1 cellular context compared by ENCODE assay signal in the genomic region with DNA sequence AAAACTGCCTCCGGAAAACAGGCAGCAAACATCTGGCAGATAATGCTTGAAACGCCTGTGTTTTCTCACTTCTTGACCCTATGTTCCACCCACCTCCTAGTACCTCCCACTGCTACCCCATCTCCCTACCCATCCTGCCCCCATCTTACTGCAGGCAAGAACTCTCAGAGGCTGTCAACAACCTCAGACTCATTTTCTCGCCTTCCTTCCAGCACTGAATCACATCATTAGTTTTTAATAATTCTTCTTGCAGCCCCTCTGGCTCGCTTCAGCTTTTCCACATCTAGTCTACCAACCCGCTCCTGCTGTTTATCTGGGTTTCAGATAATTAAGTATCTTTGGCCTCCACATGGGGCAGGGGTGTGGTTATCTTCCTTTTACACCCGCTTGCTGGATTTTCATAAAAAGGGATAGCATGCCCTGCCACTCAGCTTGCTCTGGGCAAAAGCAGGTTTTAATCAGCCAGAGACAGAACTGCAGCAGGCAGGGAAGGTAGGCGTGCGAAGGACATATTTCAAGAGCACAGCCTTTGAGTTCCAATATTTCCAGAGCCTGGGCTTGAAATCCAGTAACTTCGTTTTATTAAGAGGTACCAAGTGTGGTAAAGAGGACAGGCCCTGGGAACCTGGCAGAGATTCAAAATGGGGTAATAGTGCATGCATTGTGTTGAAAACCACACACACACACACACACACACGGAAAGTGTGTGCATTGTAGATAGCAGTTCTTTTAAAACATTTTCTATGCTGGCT.
TF ChIP-seq lines count a peak whose summit lies in the region.

No MANE protein-coding gene starts in this region.

TF ChIP-seq in K562, 482 proteins besides CTCF, POLR2A, EP300 and RAD21 (continued from another document):
- TF ChIP-seq, protein P1, sequence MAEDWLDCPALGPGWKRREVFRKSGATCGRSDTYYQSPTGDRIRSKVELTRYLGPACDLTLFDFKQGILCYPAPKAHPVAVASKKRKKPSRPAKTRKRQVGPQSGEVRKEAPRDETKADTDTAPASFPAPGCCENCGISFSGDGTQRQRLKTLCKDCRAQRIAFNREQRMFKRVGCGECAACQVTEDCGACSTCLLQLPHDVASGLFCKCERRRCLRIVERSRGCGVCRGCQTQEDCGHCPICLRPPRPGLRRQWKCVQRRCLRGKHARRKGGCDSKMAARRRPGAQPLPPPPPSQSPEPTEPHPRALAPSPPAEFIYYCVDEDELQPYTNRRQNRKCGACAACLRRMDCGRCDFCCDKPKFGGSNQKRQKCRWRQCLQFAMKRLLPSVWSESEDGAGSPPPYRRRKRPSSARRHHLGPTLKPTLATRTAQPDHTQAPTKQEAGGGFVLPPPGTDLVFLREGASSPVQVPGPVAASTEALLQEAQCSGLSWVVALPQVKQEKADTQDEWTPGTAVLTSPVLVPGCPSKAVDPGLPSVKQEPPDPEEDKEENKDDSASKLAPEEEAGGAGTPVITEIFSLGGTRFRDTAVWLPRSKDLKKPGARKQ (CRISPR knock-in tag; IDR thresholded peaks at IDR 0.05), result no peak
